In genomic region chr12:64666054-64666914, GRCh38 we compare ENCODE assay signal across 1 cellular context.
TF ChIP-seq lines count a peak whose summit lies in the region.

No MANE protein-coding gene starts in this region.

TF ChIP-seq in HepG2, 621 proteins besides CTCF, POLR2A, EP300 and RAD21 (continued from another document):
- TF ChIP-seq IKZF5 (CRISPR knock-in tag; IDR thresholded peaks at IDR 0.05) (no peak), THAP7 (CRISPR knock-in tag; IDR thresholded peaks at IDR 0.05) (no peak), ZNF367 (CRISPR knock-in tag; IDR thresholded peaks at IDR 0.05; ENCODE audit: borderline replicate concordance) (no peak), HMG20B (CRISPR knock-in tag; conservative IDR thresholded peaks at IDR 0.05) (no peak), ZNF3 (CRISPR knock-in tag; IDR thresholded peaks at IDR 0.05) (no peak), CENPX (CRISPR knock-in tag; IDR thresholded peaks at IDR 0.05) (no peak), SAFB2 (CRISPR knock-in tag; IDR thresholded peaks at IDR 0.05; ENCODE audit: borderline replicate concordance, low read depth) (no peak)
